ENCODE assay signal across 25 cellular contexts in genomic region chr10:58318346-58318745, GRCh38.
"Had no signal": no experiment of that assay in that cellular context is flagged by ENCODE, and none has a peak within 500 bp of the region (broad histone marks: within the 10 kb centered on the region; RNA-seq: fewer than 3 reads in every experiment).

No MANE protein-coding gene starts in this region.

- H3K9me3 ChIP-seq: adrenal gland, body of pancreas, heart left ventricle, stomach, suprapubic skin, tibial nerve had no signal

- H3K79me2 ChIP-seq: parathyroid adenoma had no signal

- H3K36me3 ChIP-seq: adrenal gland, cardiac muscle cell, heart left ventricle, stomach, suprapubic skin, tibial nerve had no signal

- H3K27me3 ChIP-seq: adrenal gland, body of pancreas, cardiac muscle cell, heart left ventricle, stomach, suprapubic skin, tibial nerve had no signal

- H2AFZ ChIP-seq: parathyroid adenoma had no signal

- ATAC-seq: activated T-cell treated with anti-CD3 and anti-CD28 coated beads, Interleukin-2, amount 50 U/mL, for 4 hours; body of pancreas; heart left ventricle; left colon; right cardiac atrium; stimulated activated effector memory CD8-positive, alpha-beta T cell treated with anti-CD3 and anti-CD28 coated beads, Interleukin-12 subunit alpha, Interleukin-12 subunit beta, amount 100 ng/mL, for 72 hours had no signal

- H3K27me3 Mint-ChIP-seq: activated naive CD8-positive, alpha-beta T cell; memory B cell had no signal

- H3K27ac Mint-ChIP-seq: activated naive CD8-positive, alpha-beta T cell; activated T-helper 2 cell treated with anti-CD3 and anti-CD28 coated beads, Interferon-gamma antibody, Interleukin-2, Interleukin-4, amounts not matched to agents 10 μg/mL and 5 μg/mL and 100 μg/mL, durations not matched to agents 14 hours and 24 hours and 36 hours; memory B cell; nephron; stimulated activated effector memory CD8-positive, alpha-beta T cell treated with anti-CD3 and anti-CD28 coated beads, Interleukin-12 subunit alpha, Interleukin-12 subunit beta, amount 100 ng/mL, for 72 hours had no signal

- FAIRE-seq: endometrium, keratinocyte had no signal

- H3K4me3 Mint-ChIP-seq: activated naive CD8-positive, alpha-beta T cell; activated T-cell treated with anti-CD3 and anti-CD28 coated beads, Interleukin-2, amount 50 U/mL, for 4 hours; memory B cell; nephron; stimulated activated effector memory CD8-positive, alpha-beta T cell treated with anti-CD3 and anti-CD28 coated beads, Interleukin-12 subunit alpha, Interleukin-12 subunit beta, amount 100 ng/mL, for 72 hours had no signal

- H3K9ac ChIP-seq: parathyroid adenoma had no signal

- H3K9me3 Mint-ChIP-seq: activated T-cell treated with anti-CD3 and anti-CD28 coated beads, Interleukin-2, amount 50 U/mL, for 4 hours; activated T-helper 2 cell treated with anti-CD3 and anti-CD28 coated beads, Interferon-gamma antibody, Interleukin-2, Interleukin-4, amounts not matched to agents 10 μg/mL and 5 μg/mL and 100 μg/mL, durations not matched to agents 14 hours and 24 hours and 36 hours; memory B cell; nephron; stimulated activated effector memory CD8-positive, alpha-beta T cell treated with anti-CD3 and anti-CD28 coated beads, Interleukin-12 subunit alpha, Interleukin-12 subunit beta, amount 100 ng/mL, for 72 hours had no signal

- H3K4me1 Mint-ChIP-seq: nephron had no signal

- H3K4me3 ChIP-seq: adrenal gland, body of pancreas, cardiac muscle cell, heart left ventricle, skin epidermis, stomach, suprapubic skin, tibial nerve had no signal

- H3K36me3 Mint-ChIP-seq: activated naive CD8-positive, alpha-beta T cell; memory B cell; stimulated activated effector memory CD8-positive, alpha-beta T cell treated with anti-CD3 and anti-CD28 coated beads, Interleukin-12 subunit alpha, Interleukin-12 subunit beta, amount 100 ng/mL, for 72 hours had no signal

- DNase-seq: activated CD4-positive, alpha-beta T cell treated with anti-CD3 and anti-CD28 coated beads for 4 hours; activated CD4-positive, alpha-beta T cell treated with anti-CD3 and anti-CD28 coated beads, Interleukin-2, amount 50 U/mL, for 48 hours; activated CD4-positive, CD25-positive, alpha-beta regulatory T cell; activated CD8-positive, alpha-beta memory T cell treated with anti-CD3 and anti-CD28 coated beads, Interleukin-2, amount 50 U/mL, for 48 hours; activated naive CD4-positive, alpha-beta T cell; activated T-cell treated with anti-CD3 and anti-CD28 coated beads, Interleukin-2, amount 50 U/mL, for 4 hours; adrenal gland; body of pancreas; heart left ventricle; left colon; right cardiac atrium; stimulated activated CD4-positive, alpha-beta T cell treated with anti-CD3 and anti-CD28 coated beads, Interleukin-2, amount 100 ng/mL, for 24 hours; stomach had no signal

- H3K4me1 ChIP-seq: adrenal gland, body of pancreas, parathyroid adenoma, stomach, suprapubic skin, tibial nerve had no signal

- H3K27ac ChIP-seq: adrenal gland, body of pancreas, cardiac muscle cell, heart left ventricle, parathyroid adenoma, skin epidermis, stomach, suprapubic skin, tibial nerve had no signal
